Comparison of ENCODE assay signal across 22 cellular contexts in genomic region chr10:22486431-22486830, GRCh38.
"Had no signal": no experiment of that assay in that cellular context is flagged by ENCODE, and none has a peak within 500 bp of the region (broad histone marks: within the 10 kb centered on the region; RNA-seq: fewer than 3 reads in every experiment).

No MANE protein-coding gene starts in this region.

- H3K4me3 ChIP-seq: breast epithelium, SJCRH30 had no signal

- ATAC-seq: activated CD4-positive, CD25-positive, alpha-beta regulatory T cell treated with anti-CD3 and anti-CD28 coated beads, Interleukin-2, amount 50 U/mL, for 24 hours; activated CD8-positive, alpha-beta T cell treated with anti-CD3 and anti-CD28 coated beads, Interleukin-2, amount 10 ng/mL, durations not matched to agents 7 days and 5 days had no signal

- DNase-seq: activated CD4-positive, alpha-beta T cell treated with anti-CD3 and anti-CD28 coated beads for 4 hours; activated CD8-positive, alpha-beta memory T cell treated with anti-CD3 and anti-CD28 coated beads, Interleukin-2, amount 50 U/mL, for 48 hours; activated CD8-positive, alpha-beta T cell treated with anti-CD3 and anti-CD28 coated beads, Interleukin-2, amount 10 ng/mL, durations not matched to agents 7 days and 5 days; activated naive CD4-positive, alpha-beta T cell treated with anti-CD3 and anti-CD28 coated beads, Interleukin-2, amount 50 U/mL, for 16 hours; activated naive CD8-positive, alpha-beta T cell treated with anti-CD3 and anti-CD28 coated beads, Interleukin-2, amount 10 ng/mL, durations not matched to agents 7 days and 5 days; activated T-cell treated with anti-CD3 and anti-CD28 coated beads, Interleukin-2, amount 50 U/mL, for 1 hour; aorta; caudate nucleus; MM.1S; NCI-H1105; NCI-H146; NCI-H187 treated with DMSO at 0.1 percent for 48 hours; NCI-H2081 treated with DMSO at 0.1 percent for 48 hours; NCI-H2227 treated with DMSO at 0.1 percent for 48 hours; NCI-H510A; NCI-H526 treated with DMSO at 0.1 percent for 48 hours; NCI-H82; Right ventricle myocardium superior; RPMI8226; SJCRH30 had no signal
